13 cellular contexts compared by ENCODE assay signal in genomic region chr15:75019916-75020315, GRCh38. TPM values are rescaled to one million over a fixed set of nuclear protein-coding genes. Genes with fewer than 3 reads are reported as not detected.
DNase-seq lines count a peak whose midpoint lies in the region; ATAC-seq and TF ChIP-seq lines count a peak whose summit lies in the region.
"Had no signal": no experiment of that assay in that cellular context is flagged by ENCODE, and none has a peak within 500 bp of the region (broad histone marks: within the 10 kb centered on the region; RNA-seq: fewer than 3 reads in every experiment).

No MANE protein-coding gene starts in this region.

- H3K4me1 ChIP-seq in BLaER1 (peaks cover 49% of the 10 kb centered on the region), HEK293 (ENCODE audit: control insufficient read depth, insufficient read depth, low read length) (no peaks in the 10 kb centered on the region), neuronal stem cell (ENCODE audit: control insufficient read depth in 2 of 2, insufficient read depth in 1 of 2, low read depth in 1 of 2, low read length in 2 of 2) (peaks cover 2 to 4% of the 10 kb centered on the region in 2 donors)

- no peak overlapping the region for H2BK5ac ChIP-seq in neuronal stem cell (ENCODE audit: low read length)

- no peaks in the 10 kb centered on the region for H3K36me3 ChIP-seq in BLaER1
- H3K36me3 ChIP-seq in HEK293 (ENCODE audit: control insufficient read depth in 2 of 2, insufficient read depth in 1 of 2, low read length in 2 of 2), result peaks cover 0 to 7% of the 10 kb centered on the region in 2 experiments; a peak in 2 of 3 replicates
- H3K36me3 ChIP-seq in neuronal stem cell (replicated peaks in 1 of 2; ENCODE audit: control insufficient read depth in 2 of 2, insufficient read depth in 2 of 2, low read length in 2 of 2), result peaks cover 13 to 27% of the 10 kb centered on the region in 2 donors
- peaks cover 7% of the 10 kb centered on the region for H3K36me3 ChIP-seq in H7 (replicated peaks; ENCODE audit: control insufficient read depth, insufficient read depth, low read length)

- TF ChIP-seq CTCF in HEK293 (tag by site-specific recombination; IDR thresholded peaks at IDR 0.05) (no peak), activated B cell treated with CpG ODN at 0.5 μM for 24 hours (IDR thresholded peaks at IDR 0.05) (no peak)

- H3K4me3 ChIP-seq in BLaER1 (no peak overlapping the region), HEK293 (ENCODE audit: low read depth, low read length) (no peak overlapping the region), neuronal stem cell (ENCODE audit: low read length in 2 of 2) (no peak overlapping the region), H7 (ENCODE audit: insufficient read depth, low read depth, low read length) (no peak overlapping the region)
- H3K4me3 ChIP-seq: GM12878, K562 had no signal

- peak overlapping the region; percentile 81 for H3K4me2 ChIP-seq in BLaER1
- H3K4me2 ChIP-seq in neuronal stem cell (ENCODE audit: insufficient read depth, low read length, poor library complexity, severe bottlenecking), result no peak overlapping the region

- DNase-seq in activated B cell treated with CpG ODN at 0.5 μM for 24 hours, result no peak
- no peak for DNase-seq in neuronal stem cell (ENCODE audit: low spot score)
- no peak for DNase-seq in COR-L47 (lab: John Stamatoyannopoulos, UW)
- DNase-seq in H7, result no peak
- DNase-seq: CD8-positive, alpha-beta memory T cell; DMS79 had no signal

- H3K27ac Mint-ChIP-seq in activated B cell treated with CpG ODN at 0.5 μM for 24 hours, result peak overlapping the region; percentile 24
- H3K27ac Mint-ChIP-seq: B cell had no signal

- no peaks in the 10 kb centered on the region for H4K20me1 ChIP-seq in BLaER1

- no peaks in the 10 kb centered on the region for H3K9me3 ChIP-seq in BLaER1
- no peaks in the 10 kb centered on the region for H3K9me3 ChIP-seq in HEK293 (ENCODE audit: control insufficient read depth, insufficient read depth, low read depth, low read length)
- no peaks in the 10 kb centered on the region for H3K9me3 ChIP-seq in neuronal stem cell (replicated peaks in 1 of 2; ENCODE audit: control insufficient read depth in 2 of 2, insufficient read depth in 1 of 2, low read depth in 1 of 2, low read length in 2 of 2)

- no peak overlapping the region for H2BK12ac ChIP-seq in neuronal stem cell (ENCODE audit: low read length)

- H3K36me3 Mint-ChIP-seq in activated B cell treated with CpG ODN at 0.5 μM for 24 hours (ENCODE audit: low read depth), result no peaks in the 10 kb centered on the region

- H2AFZ ChIP-seq in neuronal stem cell (ENCODE audit: low read length), result no peak overlapping the region

- H3K4ac ChIP-seq in neuronal stem cell (ENCODE audit: low read length), result no peak overlapping the region

- H3K4me1 Mint-ChIP-seq in activated B cell treated with CpG ODN at 0.5 μM for 24 hours, result peaks cover 9% of the 10 kb centered on the region

- H2BK15ac ChIP-seq in neuronal stem cell (ENCODE audit: low read length), result no peak overlapping the region

- no peak overlapping the region for H3K18ac ChIP-seq in neuronal stem cell (ENCODE audit: low read length)

- intact Hi-C loops in activated B cell treated with CpG ODN at 0.5 μM for 24 hours (cut with micrococcal nuclease), result loop anchor here (5.0 to 10.0 kb wide), 3 partner anchors 255 to 432 kb away; partner anchors contain the start of gene SIN3A

- no peak overlapping the region for H3K4me3 Mint-ChIP-seq in activated B cell treated with CpG ODN at 0.5 μM for 24 hours
- H3K4me3 Mint-ChIP-seq: B cell; CD8-positive, alpha-beta memory T cell had no signal

- no peak overlapping the region for H4K8ac ChIP-seq in neuronal stem cell (ENCODE audit: low read depth, low read length)

- H3K79me1 ChIP-seq in neuronal stem cell (ENCODE audit: low read depth, low read length), result no peaks in the 10 kb centered on the region

- H3K9ac ChIP-seq in BLaER1 (peak overlapping the region; percentile 54), neuronal stem cell (ENCODE audit: low read depth, low read length, poor library complexity) (peak overlapping the region; percentile 53)

- POLR2A ChIA-PET in HEK293 (lab: Yijun Ruan, JAX) (no interaction called here), activated B cell treated with CpG ODN at 0.5 μM for 24 hours (lab: Charles Lee) (interaction anchor here (1.1 kb wide), 1 partner anchor 9 kb away, joined by 3 read pairs; no protein-coding TSS in a partner anchor)

- H4K91ac ChIP-seq in neuronal stem cell (ENCODE audit: low read depth, low read length, poor library complexity), result no peak overlapping the region

- ATAC-seq in activated B cell treated with CpG ODN at 0.5 μM for 24 hours (ENCODE audit: low read depth) (no peak), HG03135 (IDR thresholded peaks at IDR 0.05; ENCODE audit: unreplicated experiment) (no peak)
- ATAC-seq: GM12878, HCT116, K562 had no signal

- H3K27ac ChIP-seq in BLaER1 (peak overlapping the region; percentile 50), HEK293 (ENCODE audit: extremely low read depth, low read depth, low read length) (no peak overlapping the region), neuronal stem cell (replicated peaks; ENCODE audit: low read length) (no peak overlapping the region)

- H3K23ac ChIP-seq in neuronal stem cell (ENCODE audit: low read depth, low read length, poor library complexity), result no peak overlapping the region

- no CpG with 5 or more reads among the region's 3 CpGs for WGBS in neuronal stem cell (ENCODE audit: extremely low coverage in 2 of 2, insufficient read length in 2 of 2, insufficient replicate concordance in 1 of 2), 2 donors

- no peak overlapping the region for H2BK120ac ChIP-seq in neuronal stem cell (ENCODE audit: low read depth, low read length)

- CTCF ChIA-PET in HEK293 (lab: Yijun Ruan, JAX), result interaction anchor here (0.5 kb wide), 1 partner anchor 350 kb away, joined by 4 read pairs; no protein-coding TSS in a partner anchor
- CTCF ChIA-PET in activated B cell treated with CpG ODN at 0.5 μM for 24 hours (lab: Charles Lee), result no interaction called here

- H2AK5ac ChIP-seq in neuronal stem cell (ENCODE audit: low read depth, low read length), result no peak overlapping the region

- peak overlapping the region; percentile 58 for H3K14ac ChIP-seq in neuronal stem cell (ENCODE audit: low read length)

- peaks cover 22% of the 10 kb centered on the region for H3K27me3 Mint-ChIP-seq in activated B cell treated with CpG ODN at 0.5 μM for 24 hours

- H3K27me3 ChIP-seq in BLaER1 (no peaks in the 10 kb centered on the region), neuronal stem cell (ENCODE audit: control insufficient read depth in 3 of 3, insufficient read depth in 3 of 3, low read depth in 1 of 3, low read length in 3 of 3) (no peaks in the 10 kb centered on the region), H7 (ENCODE audit: control insufficient read depth, insufficient read depth, low read length) (no peaks in the 10 kb centered on the region)

- no peaks in the 10 kb centered on the region for H3K9me3 Mint-ChIP-seq in activated B cell treated with CpG ODN at 0.5 μM for 24 hours
- H3K9me3 Mint-ChIP-seq: CD8-positive, alpha-beta memory T cell had no signal

TF ChIP-seq in HEK293, 187 proteins besides CTCF, POLR2A, EP300 and RAD21:
- TF ChIP-seq ZIC2 (tag by site-specific recombination; IDR thresholded peaks at IDR 0.05), result peak; percentile 31; the same call in 1 of the 2 replicates
- no peak for TF ChIP-seq ZNF513 (tag by site-specific recombination; IDR thresholded peaks at IDR 0.05)
- TF ChIP-seq INSM2 (tag by site-specific recombination; IDR thresholded peaks at IDR 0.05), result no peak
- no peak for TF ChIP-seq ZNF768 (tag by site-specific recombination; IDR thresholded peaks at IDR 0.05)
- no peak for TF ChIP-seq ZFP41 (tag by site-specific recombination; IDR thresholded peaks at IDR 0.05; ENCODE audit: borderline replicate concordance)
- TF ChIP-seq TCF7L2 (IDR thresholded peaks at IDR 0.05; ENCODE audit: borderline replicate concordance, low read depth, low read length), result no peak
- no peak for TF ChIP-seq ZFP3 (tag by site-specific recombination; IDR thresholded peaks at IDR 0.05; ENCODE audit: low read depth)
- no peak for TF ChIP-seq ZNF610 (tag by site-specific recombination; IDR thresholded peaks at IDR 0.05; ENCODE audit: borderline replicate concordance)
- no peak for TF ChIP-seq EGR2 (tag by site-specific recombination; IDR thresholded peaks at IDR 0.05; ENCODE audit: low read depth)

RNA-seq across cellular contexts. Expression of gene PPCDC, which starts 3.5 kb away (rescaled TPM):
- 13.5 and 16.6 TPM in 2 replicates for total RNA-seq in activated B cell treated with CpG ODN at 0.5 μM for 24 hours
- 6.1 TPM for polyA plus RNA-seq in neuronal stem cell (2013, experiment 1 of 2)
- polyA plus RNA-seq in neuronal stem cell (2013, experiment 2 of 2), result 6.0 TPM
- 34.4 and 35.2 TPM in 2 replicates for total RNA-seq in H7 (2014; rRNA removed; shearing (Covaris generic))

RNA-seq across cellular contexts. Expression of gene SCAMP5, which starts 24.6 kb away (rescaled TPM):
- total RNA-seq in activated B cell treated with CpG ODN at 0.5 μM for 24 hours, result 0.44 and 0.62 TPM in 2 replicates
- polyA plus RNA-seq in neuronal stem cell (2013, experiment 1 of 2), result 28.0 TPM
- 27.3 TPM for polyA plus RNA-seq in neuronal stem cell (2013, experiment 2 of 2)
- 17.7 and 23.0 TPM in 2 replicates for total RNA-seq in H7 (2014; rRNA removed; shearing (Covaris generic))

Comparison
In these comparisons a context has a peak if more than half of its experiments do, and no peak if none do; other contexts are left out.
1. RNA of gene SCAMP5, which starts 24.6 kb away (total RNA-seq): 17.7 to 23.0 TPM in H7; 0.44 to 0.62 TPM in activated B cell treated with CpG ODN at 0.5 μM for 24 hours; every median in the first group is over 10 times any median in the second.